In genomic region chr9:127418037-127418471, GRCh38 we compare ENCODE assay signal across 8 cellular contexts. TPM values are rescaled to one million over a fixed set of nuclear protein-coding genes. Genes with fewer than 3 reads are reported as not detected.
DNase-seq lines count a peak whose midpoint lies in the region; ATAC-seq and TF ChIP-seq lines count a peak whose summit lies in the region.

No MANE protein-coding gene starts in this region.

- no peak overlapping the region for H3K27ac Mint-ChIP-seq in activated CD8-positive, alpha-beta T cell treated with anti-CD3 and anti-CD28 coated beads for 36 hours

- ATAC-seq in activated CD8-positive, alpha-beta T cell treated with anti-CD3 and anti-CD28 coated beads for 36 hours: peak; percentile 87
- ATAC-seq in left ventricle myocardium superior (peak; percentile 21), GM18861 (IDR thresholded peaks at IDR 0.05; ENCODE audit: unreplicated experiment) (no peak)

- H3K27me3 Mint-ChIP-seq in activated CD8-positive, alpha-beta T cell treated with anti-CD3 and anti-CD28 coated beads for 36 hours: peaks cover 18% of the 10 kb centered on the region

- H3K36me3 Mint-ChIP-seq in activated CD8-positive, alpha-beta T cell treated with anti-CD3 and anti-CD28 coated beads for 36 hours (ENCODE audit: low read depth): no peaks in the 10 kb centered on the region

- TF ChIP-seq CTCF in activated CD8-positive, alpha-beta T cell treated with anti-CD3 and anti-CD28 coated beads for 36 hours (IDR thresholded peaks at IDR 0.05): peak; percentile 36

- intact Hi-C loops in activated CD8-positive, alpha-beta T cell treated with anti-CD3 and anti-CD28 coated beads for 36 hours (cut with micrococcal nuclease): no loop called here
- intact Hi-C loops in left ventricle myocardium superior (cut with micrococcal nuclease): no loop called here

- no peak for TF ChIP-seq EP300 in Ishikawa (IDR thresholded peaks at IDR 0.05; ENCODE audit: borderline replicate concordance)

- POLR2A ChIA-PET in activated CD8-positive, alpha-beta T cell treated with anti-CD3 and anti-CD28 coated beads for 36 hours (lab: Charles Lee): interaction anchor here (1.0 to 1.2 kb wide), 2 partner anchors 12 to 33 kb away, joined by 3 to 4 read pairs; partner anchors contain the start of genes LRSAM1 and RPL12

- no peaks in the 10 kb centered on the region for H3K9me3 Mint-ChIP-seq in activated CD8-positive, alpha-beta T cell treated with anti-CD3 and anti-CD28 coated beads for 36 hours

- peaks cover 7% of the 10 kb centered on the region for H3K4me1 Mint-ChIP-seq in activated CD8-positive, alpha-beta T cell treated with anti-CD3 and anti-CD28 coated beads for 36 hours (ENCODE audit: low read depth)

- CTCF ChIA-PET in activated CD8-positive, alpha-beta T cell treated with anti-CD3 and anti-CD28 coated beads for 36 hours (lab: Charles Lee): interaction anchor here (0.9 to 1.1 kb wide), 4 partner anchors 19 to 100 kb away, joined by 3 read pairs; partner anchors contain the start of gene SLC2A8

- DNase-seq in D341Med (ENCODE audit: low spot score) (peak; percentile 72), left ventricle myocardium superior (no peak), COR-L47 (lab: John Stamatoyannopoulos, UW) (no peak), NCI-H526 treated with DMSO at 0.1 percent for 48 hours (lab: John Stamatoyannopoulos, UW) (no peak)
- peak; percentile 68 for DNase-seq in activated CD8-positive, alpha-beta T cell treated with anti-CD3 and anti-CD28 coated beads for 36 hours
- DNase-seq in stimulated activated naive CD4-positive, alpha-beta T cell (lab: John Stamatoyannopoulos, UW): peak; percentile 7 to 47 (median 17)

- H3K4me3 Mint-ChIP-seq in activated CD8-positive, alpha-beta T cell treated with anti-CD3 and anti-CD28 coated beads for 36 hours: no peak overlapping the region

- TF ChIP-seq RAD21 in Ishikawa (IDR thresholded peaks at IDR 0.05; ENCODE audit: low read depth): peak; percentile 50; the same call in 1 of the 2 replicates

TF ChIP-seq in Ishikawa, 13 proteins besides CTCF, POLR2A, EP300 and RAD21:
- TF ChIP-seq TEAD4 (IDR thresholded peaks at IDR 0.05) (no peak), USF1 (IDR thresholded peaks at IDR 0.05) (no peak), FOXM1 (IDR thresholded peaks at IDR 0.05; ENCODE audit: borderline replicate concordance, low read depth) (no peak), NFIC (IDR thresholded peaks at IDR 0.05) (no peak), CREB1 (IDR thresholded peaks at IDR 0.05; ENCODE audit: low read depth) (no peak), REST (IDR thresholded peaks at IDR 0.05; ENCODE audit: low read depth) (no peak), MAX (IDR thresholded peaks at IDR 0.05) (no peak), TAF1 (IDR thresholded peaks at IDR 0.05; ENCODE audit: low read depth) (no peak), TCF12 (IDR thresholded peaks at IDR 0.05; ENCODE audit: low read depth) (no peak), YY1 (IDR thresholded peaks at IDR 0.05; ENCODE audit: low read depth) (no peak), ZBTB7A (IDR thresholded peaks at IDR 0.05; ENCODE audit: low read depth) (no peak), EGR1 (IDR thresholded peaks at IDR 0.05) (no peak), CEBPB (IDR thresholded peaks at IDR 0.05) (no peak)

RNA-seq across cellular contexts. Expression of gene ZNF79, which starts 6.1 kb away (rescaled TPM):
- 1 to 10 TPM; 7.6 TPM for total RNA-seq in activated CD8-positive, alpha-beta T cell treated with anti-CD3 and anti-CD28 coated beads for 36 hours
- total RNA-seq in left ventricle myocardium superior: 7.4 TPM

RNA-seq across cellular contexts. Expression of gene SLC2A8, which starts 21.1 kb away (rescaled TPM):
- total RNA-seq in activated CD8-positive, alpha-beta T cell treated with anti-CD3 and anti-CD28 coated beads for 36 hours: 1 to 10 TPM; 1.6 to 2.1 TPM
- total RNA-seq in left ventricle myocardium superior: 18.6 TPM

RNA-seq across cellular contexts. Expression of gene RPL12, which starts 33.2 kb away (rescaled TPM):
- total RNA-seq in activated CD8-positive, alpha-beta T cell treated with anti-CD3 and anti-CD28 coated beads for 36 hours: 1,000 to 10,000 TPM; 2,353 to 2,364 TPM
- 637 TPM for total RNA-seq in left ventricle myocardium superior

RNA-seq across cellular contexts. Expression of gene LRSAM1, which starts 33.3 kb away (rescaled TPM):
- 10 to 100 TPM; 17.1 to 18.6 TPM for total RNA-seq in activated CD8-positive, alpha-beta T cell treated with anti-CD3 and anti-CD28 coated beads for 36 hours
- 52.0 TPM for total RNA-seq in left ventricle myocardium superior

Comparison
In these comparisons a context has a peak if more than half of its experiments do, and no peak if none do; other contexts are left out.
1. DNase-seq: peak in D341Med (single experiment), activated CD8-positive, alpha-beta T cell treated with anti-CD3 and anti-CD28 coated beads for 36 hours (single experiment) and stimulated activated naive CD4-positive, alpha-beta T cell (6 of 6); none in left ventricle myocardium superior (single experiment), COR-L47 (single experiment) and NCI-H526 treated with DMSO at 0.1 percent for 48 hours (single experiment).